In the genomic region with DNA sequence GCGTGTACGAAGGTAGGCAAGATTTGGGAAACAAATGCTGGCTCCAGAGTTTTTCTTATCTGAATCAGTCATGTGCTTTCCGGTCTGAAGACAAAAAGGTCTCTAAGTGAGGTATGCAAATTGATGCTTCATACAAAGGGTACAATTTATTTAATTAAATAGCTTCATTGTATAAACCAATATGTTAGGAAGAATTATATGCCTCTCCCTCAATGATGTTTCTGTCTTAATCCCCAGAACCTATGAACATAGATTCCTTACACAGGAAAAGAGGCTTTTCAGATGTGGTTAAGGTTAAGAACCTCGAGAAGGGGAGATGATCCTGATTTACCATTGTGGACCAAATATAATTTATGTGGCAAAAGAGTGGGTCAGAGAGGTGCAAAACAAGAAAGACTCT, we compare ENCODE assay signal across 27 cellular contexts.
"Had no signal": no experiment of that assay in that cellular context is flagged by ENCODE, and none has a peak within 500 bp of the region (broad histone marks: within the 10 kb centered on the region; RNA-seq: fewer than 3 reads in every experiment).

No MANE protein-coding gene starts in this region.

- DNase-seq: islet precursor cell; left ventricle myocardium inferior; mesendoderm; naive B cell; natural killer cell; nephron progenitor cell; ovary; retina; right cardiac atrium; stimulated activated CD4-positive, alpha-beta T cell treated with anti-CD3 and anti-CD28 coated beads, Interleukin-12 subunit alpha, Interleukin-12 subunit beta, amount 100 ng/mL, for 4 hours; stimulated activated CD4-positive, alpha-beta T cell treated with anti-CD3 and anti-CD28 coated beads, Interleukin-15, amount 100 ng/mL, for 24 hours; stimulated activated CD4-positive, alpha-beta T cell treated with anti-CD3 and anti-CD28 coated beads, Interleukin-2, amount 100 ng/mL, for 24 hours; stimulated activated CD4-positive, alpha-beta T cell treated with anti-CD3 and anti-CD28 coated beads, Interleukin-4, amount 100 ng/mL, for 1 hour; stimulated activated naive B cell treated with anti-CD40 and anti-IgM and Interleukin-4, amounts not matched to agents 10 μg/mL and 1 μg/mL and 100 μg/mL, for 72 hours; stimulated activated naive CD8-positive, alpha-beta T cell treated with anti-CD3 and anti-CD28 coated beads, Interleukin-15, Interleukin-2, amounts not matched to agents 100 U/mL and 50 U/mL, for 24 hours; stomach; testis; thyroid gland; transverse colon; upper lobe of left lung had no signal

- H2AFZ ChIP-seq: neural progenitor cell had no signal

- H3K4me2 ChIP-seq: neural progenitor cell had no signal

- H3K4me1 Mint-ChIP-seq: mesothelial cell of epicardium; naive B cell; natural killer cell; nephron progenitor cell; neural progenitor cell; stimulated activated naive B cell treated with anti-CD40 and anti-IgM and Interleukin-4, amounts not matched to agents 10 μg/mL and 1 μg/mL and 100 μg/mL, for 72 hours had no signal

- H3K4me3 Mint-ChIP-seq: mesothelial cell of epicardium; natural killer cell; nephron progenitor cell; neural progenitor cell; stimulated activated naive B cell treated with anti-CD40 and anti-IgM and Interleukin-4, amounts not matched to agents 10 μg/mL and 1 μg/mL and 100 μg/mL, for 72 hours had no signal

- H3K36me3 ChIP-seq: left ventricle myocardium inferior, neural progenitor cell, ovary, prostate gland, stomach, thyroid gland, transverse colon, upper lobe of left lung, vagina had no signal

- H3K36me3 Mint-ChIP-seq: naive B cell; natural killer cell; neural progenitor cell; stimulated activated naive B cell treated with anti-CD40 and anti-IgM and Interleukin-4, amounts not matched to agents 10 μg/mL and 1 μg/mL and 100 μg/mL, for 72 hours had no signal

- H3K27me3 ChIP-seq: neural progenitor cell, ovary, stomach, testis, thyroid gland, transverse colon, upper lobe of left lung, vagina had no signal

- H3K4me3 ChIP-seq: left ventricle myocardium inferior, lung, neural progenitor cell, ovary, prostate gland, skin epidermis, stomach, testis, thyroid gland, transverse colon, upper lobe of left lung, vagina had no signal

- H3K27ac Mint-ChIP-seq: mesothelial cell of epicardium; naive B cell; natural killer cell; nephron progenitor cell; neural progenitor cell; stimulated activated naive B cell treated with anti-CD40 and anti-IgM and Interleukin-4, amounts not matched to agents 10 μg/mL and 1 μg/mL and 100 μg/mL, for 72 hours had no signal

- H3K4me1 ChIP-seq: left ventricle myocardium inferior, neural progenitor cell, prostate gland, stomach, testis, thyroid gland, transverse colon, upper lobe of left lung, vagina had no signal

- H3K27me3 Mint-ChIP-seq: naive B cell; stimulated activated naive B cell treated with anti-CD40 and anti-IgM and Interleukin-4, amounts not matched to agents 10 μg/mL and 1 μg/mL and 100 μg/mL, for 72 hours had no signal

- ATAC-seq: natural killer cell; right cardiac atrium; sciatic nerve; stimulated activated naive B cell treated with anti-CD40 and anti-IgM and Interleukin-4, amounts not matched to agents 10 μg/mL and 1 μg/mL and 100 μg/mL, for 72 hours; stimulated activated naive CD8-positive, alpha-beta T cell treated with anti-CD3 and anti-CD28 coated beads, Interleukin-15, Interleukin-2, amounts not matched to agents 100 U/mL and 50 U/mL, for 24 hours had no signal

- H3K9me3 ChIP-seq: ovary, prostate gland, stomach, testis, thyroid gland, upper lobe of left lung, vagina had no signal

- H3K9me3 Mint-ChIP-seq: nephron progenitor cell, neural progenitor cell had no signal

- H3K27ac ChIP-seq: left ventricle myocardium inferior, neural progenitor cell, ovary, prostate gland, skin epidermis, stomach, testis, thyroid gland, transverse colon, upper lobe of left lung, vagina had no signal

- H3K9ac ChIP-seq: neural progenitor cell had no signal
